ENCODE assay signal across 29 cellular contexts in the genomic region with DNA sequence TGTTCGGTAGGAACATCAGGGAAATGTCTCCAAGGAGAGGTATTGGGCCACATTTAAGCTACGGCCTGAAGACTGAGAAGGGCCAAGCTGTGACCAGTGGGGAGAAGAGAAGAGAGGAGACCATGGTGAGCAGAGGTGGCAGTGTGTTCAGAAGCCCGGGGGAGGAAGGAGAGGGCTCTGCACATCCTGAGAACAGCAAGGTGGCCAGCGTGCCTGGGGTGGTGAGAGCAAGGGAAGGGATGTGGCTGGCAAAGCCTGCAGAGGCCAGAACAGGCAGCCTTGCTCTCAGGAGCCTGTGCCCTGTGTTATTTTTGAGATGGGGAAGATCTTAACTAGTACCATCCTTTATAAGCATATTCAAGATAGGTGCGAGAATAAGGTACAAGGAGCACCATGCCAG.
"Had no signal": no experiment of that assay in that cellular context is flagged by ENCODE, and none has a peak within 500 bp of the region (broad histone marks: within the 10 kb centered on the region; RNA-seq: fewer than 3 reads in every experiment).

No MANE protein-coding gene starts in this region.

- H3K4me3 Mint-ChIP-seq: naive B cell; naive thymus-derived CD8-positive, alpha-beta T cell; natural killer cell treated with Interleukin-12 subunit alpha and Interleukin-12 subunit beta and Interleukin-15 and Interleukin-18, amount 100 ng/mL, for 72 hours; nephron progenitor cell; neural crest cell; stimulated activated effector memory CD8-positive, alpha-beta T cell treated with anti-CD3 and anti-CD28 coated beads, Interleukin-12 subunit alpha, Interleukin-12 subunit beta, amount 100 ng/mL, for 72 hours; stimulated activated naive CD8-positive, alpha-beta T cell treated with anti-CD3 and anti-CD28 coated beads, Interleukin-15, amount 100 ng/mL, for 72 hours; type B pancreatic cell had no signal

- H3K36me3 Mint-ChIP-seq: naive B cell; naive thymus-derived CD8-positive, alpha-beta T cell; natural killer cell treated with Interleukin-12 subunit alpha and Interleukin-12 subunit beta and Interleukin-15 and Interleukin-18, amount 100 ng/mL, for 72 hours; stimulated activated effector memory CD8-positive, alpha-beta T cell treated with anti-CD3 and anti-CD28 coated beads, Interleukin-12 subunit alpha, Interleukin-12 subunit beta, amount 100 ng/mL, for 72 hours; type B pancreatic cell had no signal

- H3K4me3 ChIP-seq: ovary, psoas muscle, right lobe of liver, sigmoid colon, testis, tibial artery, transverse colon, upper lobe of right lung, uterus had no signal

- H3K27ac ChIP-seq: ovary, parathyroid adenoma, psoas muscle, right lobe of liver, sigmoid colon, testis, tibial artery, transverse colon, upper lobe of right lung, uterus had no signal

- H3K27me3 ChIP-seq: ovary, right lobe of liver, sigmoid colon, testis, tibial artery, transverse colon, upper lobe of right lung, uterus had no signal

- H3K9me3 Mint-ChIP-seq: nephron progenitor cell, neural crest cell, type B pancreatic cell had no signal

- H3K27ac Mint-ChIP-seq: naive B cell; naive thymus-derived CD8-positive, alpha-beta T cell; natural killer cell treated with Interleukin-12 subunit alpha and Interleukin-12 subunit beta and Interleukin-15 and Interleukin-18, amount 100 ng/mL, for 72 hours; nephron progenitor cell; progenitor cell of endocrine pancreas; stimulated activated effector memory CD8-positive, alpha-beta T cell treated with anti-CD3 and anti-CD28 coated beads, Interleukin-12 subunit alpha, Interleukin-12 subunit beta, amount 100 ng/mL, for 72 hours; type B pancreatic cell had no signal

- H3K4me1 Mint-ChIP-seq: naive B cell; naive thymus-derived CD8-positive, alpha-beta T cell; nephron progenitor cell; neural crest cell; stimulated activated effector memory CD8-positive, alpha-beta T cell treated with anti-CD3 and anti-CD28 coated beads, Interleukin-12 subunit alpha, Interleukin-12 subunit beta, amount 100 ng/mL, for 72 hours; stimulated activated naive CD8-positive, alpha-beta T cell treated with anti-CD3 and anti-CD28 coated beads, Interleukin-15, amount 100 ng/mL, for 72 hours had no signal

- DNase-seq: naive B cell; naive thymus-derived CD8-positive, alpha-beta T cell; nephron progenitor cell; occipital lobe; ovary; posterior cingulate gyrus; psoas muscle; right cardiac atrium; sigmoid colon; small intestine; stimulated activated CD4-positive, alpha-beta T cell treated with anti-CD3 and anti-CD28 coated beads, Interleukin-15, amount 100 ng/mL, for 24 hours; stimulated activated CD4-positive, alpha-beta T cell treated with anti-CD3 and anti-CD28 coated beads, Interleukin-2, amount 100 ng/mL, for 24 hours; stimulated activated CD4-positive, alpha-beta T cell treated with anti-CD3 and anti-CD28 coated beads, Interleukin-2, amount 100 ng/mL, for 48 hours; stimulated activated CD4-positive, alpha-beta T cell treated with anti-CD3 and anti-CD28 coated beads, Interleukin-4, amount 100 ng/mL, for 24 hours; stimulated activated naive CD4-positive, alpha-beta T cell; stimulated activated naive CD8-positive, alpha-beta T cell treated with anti-CD3 and anti-CD28 coated beads, Interleukin-15, amount 100 ng/mL, for 72 hours; stimulated activated naive CD8-positive, alpha-beta T cell treated with anti-CD3 and anti-CD28 coated beads, Interleukin-15, Interleukin-2, amounts not matched to agents 100 U/mL and 50 U/mL, for 24 hours; testis; tibial artery; transverse colon; upper lobe of right lung; uterus had no signal

- H3K27me3 Mint-ChIP-seq: naive thymus-derived CD8-positive, alpha-beta T cell; stimulated activated naive CD8-positive, alpha-beta T cell treated with anti-CD3 and anti-CD28 coated beads, Interleukin-15, amount 100 ng/mL, for 72 hours had no signal

- ATAC-seq: naive thymus-derived CD8-positive, alpha-beta T cell; psoas muscle; right cardiac atrium; right lobe of liver; stimulated activated effector memory CD8-positive, alpha-beta T cell treated with anti-CD3 and anti-CD28 coated beads, Interleukin-12 subunit alpha, Interleukin-12 subunit beta, amount 100 ng/mL, for 72 hours; stimulated activated naive CD8-positive, alpha-beta T cell treated with anti-CD3 and anti-CD28 coated beads, Interleukin-15, amount 100 ng/mL, for 72 hours; stimulated activated naive CD8-positive, alpha-beta T cell treated with anti-CD3 and anti-CD28 coated beads, Interleukin-15, Interleukin-2, amounts not matched to agents 100 U/mL and 50 U/mL, for 24 hours; upper lobe of right lung had no signal
